Comparison of ENCODE assay signal across 1 cellular context in genomic region chr19:2003901-2004300, GRCh38.
A peak's percentile ranks its signal among the peaks of the same experiment; 100 is the strongest.
TF ChIP-seq lines count a peak whose summit lies in the region.

No MANE protein-coding gene starts in this region.

TF ChIP-seq in HEK293, 187 proteins besides CTCF, POLR2A, EP300 and RAD21:
- no peak for TF ChIP-seq ZNF174 (tag by site-specific recombination; IDR thresholded peaks at IDR 0.05)
- peak; percentile 70 for TF ChIP-seq PRDM10 (tag by site-specific recombination; IDR thresholded peaks at IDR 0.05)
- no peak for TF ChIP-seq ZNF777 (tag by site-specific recombination; IDR thresholded peaks at IDR 0.05; ENCODE audit: borderline replicate concordance)
- no peak for TF ChIP-seq ZNF510 (tag by site-specific recombination; IDR thresholded peaks at IDR 0.05; ENCODE audit: insufficient replicate concordance)
- TF ChIP-seq GLIS1 (tag by site-specific recombination; IDR thresholded peaks at IDR 0.05), result no peak
- TF ChIP-seq ZNF692 (tag by site-specific recombination; IDR thresholded peaks at IDR 0.05), result no peak
- no peak for TF ChIP-seq GFI1B (tag by site-specific recombination; IDR thresholded peaks at IDR 0.05)
- TF ChIP-seq ZNF707 (tag by site-specific recombination; IDR thresholded peaks at IDR 0.05), result no peak
- no peak for TF ChIP-seq ZFHX2 (tag by site-specific recombination; conservative IDR thresholded peaks at IDR 0.05)
TF ChIP-seq in HEK293: peak in this region for 1.
